8 cellular contexts compared by ENCODE assay signal in genomic region chr17:45022288-45022648, GRCh38. TPM values are rescaled to one million over a fixed set of nuclear protein-coding genes. Genes with fewer than 3 reads are reported as not detected.
A peak's percentile ranks its signal among the peaks of the same experiment; 100 is the strongest.
DNase-seq lines count a peak whose midpoint lies in the region; ATAC-seq and TF ChIP-seq lines count a peak whose summit lies in the region.

No MANE protein-coding gene starts in this region.

- H3K79me2 ChIP-seq in MM.1S (ENCODE audit: low read length), result no peaks in the 10 kb centered on the region
- H3K79me2 ChIP-seq in parathyroid adenoma, result no peaks in the 10 kb centered on the region

- H4K20me1 ChIP-seq in MM.1S (ENCODE audit: insufficient read depth, low read length), result no peaks in the 10 kb centered on the region

- no peaks in the 10 kb centered on the region for H3K9me2 ChIP-seq in MM.1S (replicated peaks; ENCODE audit: insufficient read depth, low read length)

- H3K27ac ChIP-seq in C4-2B (no peak overlapping the region), MM.1S (ENCODE audit: low read length) (no peak overlapping the region), parathyroid adenoma (no peak overlapping the region)

- H3K27me3 ChIP-seq in MM.1S (replicated peaks; ENCODE audit: insufficient read depth, low read length) (peaks cover 34% of the 10 kb centered on the region), endocrine pancreas (ENCODE audit: control insufficient read depth, insufficient read depth, low read length) (no peaks in the 10 kb centered on the region), parathyroid adenoma (ENCODE audit: control insufficient read depth, insufficient read depth, low read length) (no peaks in the 10 kb centered on the region)

- 0 out of 2 replicates have a peak overlapping the region, but pooled peaks have one; percentile 35 for H3K4me3 ChIP-seq in MM.1S (ENCODE audit: low read length)
- H3K4me3 ChIP-seq in endocrine pancreas (ENCODE audit: control insufficient read depth, insufficient read depth, low read length), result no peak overlapping the region
- H3K4me3 ChIP-seq in parathyroid adenoma (ENCODE audit: low read depth, low read length), result no peak overlapping the region

- H2AFZ ChIP-seq in MM.1S (ENCODE audit: low read length) (no peak overlapping the region), parathyroid adenoma (peak overlapping the region; percentile 91)

- ATAC-seq in HG03460 (IDR thresholded peaks at IDR 0.05; ENCODE audit: unreplicated experiment) (no peak), GM21717 (IDR thresholded peaks at IDR 0.05; ENCODE audit: unreplicated experiment) (no peak), GM19351 (IDR thresholded peaks at IDR 0.05; ENCODE audit: unreplicated experiment) (no peak)

- H3K9me3 ChIP-seq in MM.1S (replicated peaks; ENCODE audit: insufficient read depth, low read length), result no peaks in the 10 kb centered on the region
- no peaks in the 10 kb centered on the region for H3K9me3 ChIP-seq in endocrine pancreas (ENCODE audit: control insufficient read depth, low read length)
- no peaks in the 10 kb centered on the region for H3K9me3 ChIP-seq in parathyroid adenoma (ENCODE audit: control insufficient read depth, low read length)

- no peaks in the 10 kb centered on the region for H3F3A ChIP-seq in MM.1S (ENCODE audit: insufficient read depth, low read length)

- H3K4me1 ChIP-seq in MM.1S (ENCODE audit: low read length) (peaks cover 8% of the 10 kb centered on the region; the same call in 1 of the 2 replicates), endocrine pancreas (ENCODE audit: control insufficient read depth, insufficient read depth, low read length) (no peaks in the 10 kb centered on the region), parathyroid adenoma (peaks cover 10% of the 10 kb centered on the region)

- TF ChIP-seq CTCF in C4-2B (conservative IDR thresholded peaks at IDR 0.05) (peak; percentile 52), MM.1S (IDR thresholded peaks at IDR 0.05; ENCODE audit: low read length) (no peak), parathyroid adenoma (IDR thresholded peaks at IDR 0.05) (no peak)

- H3K36me3 ChIP-seq in MM.1S (replicated peaks; ENCODE audit: insufficient read depth, low read length), result no peaks in the 10 kb centered on the region
- H3K36me3 ChIP-seq in endocrine pancreas (ENCODE audit: control insufficient read depth, insufficient read depth, low read length), result no peaks in the 10 kb centered on the region
- no peaks in the 10 kb centered on the region for H3K36me3 ChIP-seq in parathyroid adenoma (ENCODE audit: control insufficient read depth, insufficient read depth, low read length)

- peak overlapping the region; percentile 20; the same call in 1 of the 2 replicates for H3K9ac ChIP-seq in MM.1S (ENCODE audit: low read length)
- peak overlapping the region; percentile 2 for H3K9ac ChIP-seq in endocrine pancreas (ENCODE audit: control insufficient read depth, insufficient read depth, low read length)
- no peak overlapping the region for H3K9ac ChIP-seq in parathyroid adenoma

- DNase-seq in MM.1S, result no peak
- no peak for DNase-seq in dermis blood vessel endothelial cell

- peak overlapping the region; percentile 96 for H3K4me2 ChIP-seq in MM.1S (ENCODE audit: low read depth, low read length)
- H3K4me2 ChIP-seq in parathyroid adenoma (ENCODE audit: low read length), result peak overlapping the region; percentile 33

RNA-seq across cellular contexts. Expression of gene DCAKD, which starts 29.2 kb away (rescaled TPM):
- total RNA-seq in dermis blood vessel endothelial cell, result 33.8 and 36.4 TPM in 2 replicates

RNA-seq across cellular contexts. Expression of gene NMT1, which starts 38.8 kb away (rescaled TPM):
- total RNA-seq in dermis blood vessel endothelial cell, result 69.4 and 79.1 TPM in 2 replicates

RNA-seq across cellular contexts. Expression of gene C1QL1, which starts 54.2 kb away (rescaled TPM):
- total RNA-seq in dermis blood vessel endothelial cell, result 0.14 TPM in 1 of 2 replicates, not detected in the other
